ENCODE assay signal across 19 cellular contexts in the genomic region with DNA sequence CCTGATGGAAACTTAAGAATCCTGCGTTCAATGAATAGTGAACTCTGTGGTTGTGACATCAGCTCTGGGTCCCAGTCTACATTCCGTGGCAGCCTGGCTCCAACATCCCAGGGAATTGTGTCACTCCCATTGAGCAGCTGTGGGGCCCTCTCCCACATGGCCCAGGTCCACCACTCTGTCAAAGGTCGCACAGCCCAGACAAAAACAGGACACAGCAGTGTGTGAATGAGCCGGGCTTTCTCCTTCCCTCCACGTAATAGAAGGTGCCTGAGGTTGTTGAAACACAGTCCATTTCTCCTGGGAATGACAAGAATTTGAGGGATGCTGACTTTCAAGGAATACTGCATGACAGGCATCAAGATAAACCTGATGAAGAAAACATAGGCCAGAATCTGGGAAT.
DNase-seq lines count a peak whose midpoint lies in the region; ATAC-seq, FAIRE-seq and TF ChIP-seq lines count a peak whose summit lies in the region.
"Had no signal": no experiment of that assay in that cellular context is flagged by ENCODE, and none has a peak within 500 bp of the region (broad histone marks: within the 10 kb centered on the region; RNA-seq: fewer than 3 reads in every experiment).

No MANE protein-coding gene starts in this region.

- FAIRE-seq in endothelial cell of umbilical vein (lab: Jason Lieb, UNC): no peak
- FAIRE-seq: A204.1 had no signal

- H4K8ac ChIP-seq in mesendoderm (ENCODE audit: low read depth, low read length): no peak overlapping the region

- H3K9me3 ChIP-seq in left ventricle myocardium inferior (replicated peaks) (peaks cover 7% of the 10 kb centered on the region), endothelial cell of umbilical vein (replicated peaks; ENCODE audit: control insufficient read depth, insufficient read depth, low read length) (no peaks in the 10 kb centered on the region), body of pancreas (no peaks in the 10 kb centered on the region)
- H3K9me3 ChIP-seq: HAP-1, Peyer's patch had no signal

- CTCF ChIA-PET in endothelial cell of umbilical vein (lab: Charles Lee): no interaction called here

- H3K9ac ChIP-seq in endothelial cell of umbilical vein (replicated peaks; ENCODE audit: extremely low read depth, insufficient read depth, low read length) (no peak overlapping the region), mesendoderm (ENCODE audit: low read length) (no peak overlapping the region)

- no peak overlapping the region for H3K23ac ChIP-seq in mesendoderm (ENCODE audit: low read length)

- H3K79me2 ChIP-seq in endothelial cell of umbilical vein (ENCODE audit: control insufficient read depth, insufficient read depth, low read length): no peaks in the 10 kb centered on the region
- no peaks in the 10 kb centered on the region for H3K79me2 ChIP-seq in mesendoderm (ENCODE audit: control insufficient read depth, insufficient read depth, low read length)

- dilution Hi-C loops in endothelial cell of umbilical vein (cut with MboI; ENCODE audit: extremely low pct_ligation_motif_present, low sequenced_read_pairs): no loop called here

- H3K18ac ChIP-seq in mesendoderm (ENCODE audit: low read length): no peak overlapping the region

- no peak overlapping the region for H2BK15ac ChIP-seq in mesendoderm (replicated peaks; ENCODE audit: low read depth)

- no peak overlapping the region for H2BK5ac ChIP-seq in mesendoderm (ENCODE audit: low read length)

- H3K36me3 ChIP-seq in left ventricle myocardium inferior: no peaks in the 10 kb centered on the region
- no peaks in the 10 kb centered on the region for H3K36me3 ChIP-seq in endothelial cell of umbilical vein (ENCODE audit: control insufficient read depth in 2 of 2, extremely low read depth in 1 of 2, insufficient read depth in 2 of 2, low read length in 2 of 2)
- H3K36me3 ChIP-seq in mesendoderm (ENCODE audit: control insufficient read depth, insufficient read depth, low read length): no peaks in the 10 kb centered on the region
- H3K36me3 ChIP-seq in body of pancreas (replicated peaks in 1 of 2; ENCODE audit: insufficient read depth in 1 of 2, low read depth in 2 of 2): no peaks in the 10 kb centered on the region
- H3K36me3 ChIP-seq: HAP-1, MG63, Peyer's patch had no signal

- TF ChIP-seq CTCF in left ventricle myocardium inferior (IDR thresholded peaks at IDR 0.05; ENCODE audit: borderline replicate concordance): no peak
- no peak for TF ChIP-seq CTCF in endothelial cell of umbilical vein (IDR thresholded peaks at IDR 0.05; ENCODE audit: extremely low read depth in 1 of 2, insufficient read depth in 1 of 2, low read depth in 1 of 2, low read length in 2 of 2)
- TF ChIP-seq CTCF in body of pancreas (IDR thresholded peaks at IDR 0.05): no peak

- no peaks in the 10 kb centered on the region for H3K27me3 ChIP-seq in left ventricle myocardium inferior (ENCODE audit: low read depth)
- no peaks in the 10 kb centered on the region for H3K27me3 ChIP-seq in endothelial cell of umbilical vein (ENCODE audit: control insufficient read depth in 2 of 2, insufficient read depth in 2 of 2, low read length in 2 of 2)
- no peaks in the 10 kb centered on the region for H3K27me3 ChIP-seq in mesendoderm (ENCODE audit: insufficient read depth, low read length, poor library complexity)
- H3K27me3 ChIP-seq in body of pancreas: peaks cover 0 to 5% of the 10 kb centered on the region in 2 donors
- H3K27me3 ChIP-seq: MG63, Peyer's patch had no signal

- H4K20me1 ChIP-seq in endothelial cell of umbilical vein (replicated peaks; ENCODE audit: control insufficient read depth, extremely low read depth, insufficient read depth, low read length): no peaks in the 10 kb centered on the region

- intact Hi-C loops in left ventricle myocardium superior (cut with micrococcal nuclease) (no loop called here), left ventricle myocardium inferior (cut with micrococcal nuclease) (no loop called here), endothelial cell of umbilical vein (cut with micrococcal nuclease) (no loop called here), body of pancreas (cut with DNase I) (no loop called here)

- ATAC-seq in left ventricle myocardium superior: peak; percentile 24
- no peak for ATAC-seq in GM19324 (IDR thresholded peaks at IDR 0.05; ENCODE audit: low FRiP score, unreplicated experiment)
- no peak for ATAC-seq in body of pancreas

- H3K27ac ChIP-seq in left ventricle myocardium inferior (replicated peaks) (no peak overlapping the region), endothelial cell of umbilical vein (ENCODE audit: insufficient read depth, low read depth, low read length) (no peak overlapping the region), mesendoderm (ENCODE audit: low read depth, low read length) (no peak overlapping the region), body of pancreas (no peak overlapping the region)
- H3K27ac ChIP-seq: Peyer's patch had no signal

- no peaks in the 10 kb centered on the region for H3K9me1 ChIP-seq in endothelial cell of umbilical vein (replicated peaks; ENCODE audit: control insufficient read depth, extremely low read depth, insufficient read depth, low read length)

- no peak overlapping the region for H4K5ac ChIP-seq in mesendoderm (ENCODE audit: low read length)

- no peak overlapping the region for H3K4me3 ChIP-seq in left ventricle myocardium inferior
- H3K4me3 ChIP-seq in endothelial cell of umbilical vein (replicated peaks in 1 of 3; ENCODE audit: insufficient read depth in 1 of 3, low read depth in 1 of 3, low read length in 3 of 3): no peak overlapping the region
- H3K4me3 ChIP-seq in mesendoderm (ENCODE audit: low read length): no peak overlapping the region
- H3K4me3 ChIP-seq in body of pancreas: no peak overlapping the region
- H3K4me3 ChIP-seq: HAP-1, MG63, Peyer's patch had no signal

- no TSS peak for BruUV-seq in endothelial cell of umbilical vein (replicated peaks; lab: Mats Ljungman, UMichigan)

- no peak overlapping the region for H2AFZ ChIP-seq in endothelial cell of umbilical vein (ENCODE audit: low read depth, low read length)

- H2BK120ac ChIP-seq in mesendoderm (ENCODE audit: low read depth, low read length): no peak overlapping the region

- no peak overlapping the region for H2AK5ac ChIP-seq in mesendoderm (ENCODE audit: low read length)

- POLR2A ChIA-PET in endothelial cell of umbilical vein (lab: Charles Lee): no interaction called here

- TF ChIP-seq POLR2A in endothelial cell of umbilical vein (IDR thresholded peaks at IDR 0.05; ENCODE audit: low read depth, low read length) (no peak), body of pancreas (IDR thresholded peaks at IDR 0.05) (no peak)

- H3K79me1 ChIP-seq in mesendoderm (ENCODE audit: low read length): no peaks in the 10 kb centered on the region

- no CpG with 5 or more reads among the region's 5 CpGs for WGBS in mesendoderm (ENCODE audit: extremely low coverage, insufficient coverage, low lambda C conversion rate)
- 70 to 72% methylated on average over 5 of the region's 5 CpGs for WGBS in body of pancreas, 2 donors

- DNase-seq in left ventricle myocardium superior (no peak), left ventricle myocardium inferior (no peak), endothelial cell of umbilical vein (ENCODE audit: low read depth, low spot score) (peak; percentile 31), mesendoderm (peak; percentile 34), NCI-H524 (lab: John Stamatoyannopoulos, UW) (no peak), body of pancreas (no peak)
- DNase-seq: DMS 273 treated with DMSO at 0.1 percent for 48 hours, IMR-90, Karpas-422, MG63, NCI-H1092, NCI-H146, NCI-H2227 treated with DMSO at 0.1 percent for 48 hours, NCI-H524 treated with DMSO at 0.1 percent for 48 hours, Peyer's patch, SHP77 treated with DMSO at 0.1 percent for 48 hours had no signal

- no peak overlapping the region for H3K56ac ChIP-seq in mesendoderm (ENCODE audit: low read length)

- H3K4me2 ChIP-seq in endothelial cell of umbilical vein (ENCODE audit: insufficient read depth, low read length) (no peak overlapping the region), mesendoderm (ENCODE audit: low read length) (no peak overlapping the region)

- H3K4ac ChIP-seq in mesendoderm (ENCODE audit: low read depth, low read length): no peak overlapping the region

- H3K4me1 ChIP-seq in left ventricle myocardium inferior: no peaks in the 10 kb centered on the region
- no peaks in the 10 kb centered on the region for H3K4me1 ChIP-seq in endothelial cell of umbilical vein (ENCODE audit: control insufficient read depth, extremely low read depth, insufficient read depth, low read length)
- no peaks in the 10 kb centered on the region for H3K4me1 ChIP-seq in mesendoderm (ENCODE audit: control insufficient read depth, low read depth, low read length)
- no peaks in the 10 kb centered on the region for H3K4me1 ChIP-seq in body of pancreas
- H3K4me1 ChIP-seq: HAP-1, Peyer's patch had no signal

TF ChIP-seq in endothelial cell of umbilical vein, 7 proteins besides CTCF, POLR2A, EP300 and RAD21:
- TF ChIP-seq FOS (IDR thresholded peaks at IDR 0.05; ENCODE audit: borderline replicate concordance, insufficient read depth, low read length) (no peak), JUN (IDR thresholded peaks at IDR 0.05; ENCODE audit: borderline replicate concordance, insufficient read depth, insufficient read length, low read depth) (no peak), POLR2AphosphoS5 (IDR thresholded peaks at IDR 0.05; ENCODE audit: insufficient read depth, low read depth, low read length) (no peak), MYC (IDR thresholded peaks at IDR 0.05; ENCODE audit: low read depth, low read length) (no peak), GATA2 (IDR thresholded peaks at IDR 0.05; ENCODE audit: insufficient read depth, insufficient read length, low read depth, low read length) (no peak), EZH2 (IDR thresholded peaks at IDR 0.05; ENCODE audit: borderline replicate concordance, low read depth, low read length, severe bottlenecking) (no peak)
- TF ChIP-seq, protein P1, sequence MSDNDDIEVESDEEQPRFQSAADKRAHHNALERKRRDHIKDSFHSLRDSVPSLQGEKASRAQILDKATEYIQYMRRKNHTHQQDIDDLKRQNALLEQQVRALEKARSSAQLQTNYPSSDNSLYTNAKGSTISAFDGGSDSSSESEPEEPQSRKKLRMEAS (IDR thresholded peaks at IDR 0.05; ENCODE audit: insufficient read depth, insufficient read length): no peak

Comparison
In these comparisons a context has a peak if more than half of its experiments do, and no peak if none do; other contexts are left out.
1. DNase-seq: peak in endothelial cell of umbilical vein (single experiment) and mesendoderm (single experiment); none in left ventricle myocardium superior (single experiment), left ventricle myocardium inferior (single experiment), NCI-H524 (0 of 2) and body of pancreas (0 of 4).